Comparison of ENCODE assay signal across 44 cellular contexts in the genomic region with DNA sequence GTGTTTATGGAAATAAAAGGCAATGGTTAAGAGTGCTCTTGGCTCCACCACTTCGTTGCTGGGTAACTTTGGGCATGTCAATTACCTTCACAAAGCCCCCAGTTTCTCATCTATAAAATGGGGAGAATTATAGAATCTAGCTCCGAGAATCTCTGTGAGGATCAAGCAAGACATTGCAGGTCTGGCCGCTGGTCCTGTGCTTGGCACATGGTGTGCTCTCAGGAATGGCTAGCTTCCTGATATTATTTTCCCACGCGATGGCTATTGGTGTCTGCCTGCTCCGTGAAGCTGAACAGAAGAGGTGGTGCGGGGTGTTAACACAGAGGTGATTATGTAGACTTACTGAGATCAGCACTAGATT. TPM values are rescaled to one million over a fixed set of nuclear protein-coding genes. Genes with fewer than 3 reads are reported as not detected.
"Had no signal": no experiment of that assay in that cellular context is flagged by ENCODE, and none has a peak within 500 bp of the region (broad histone marks: within the 10 kb centered on the region; RNA-seq: fewer than 3 reads in every experiment).

No MANE protein-coding gene starts in this region.

- H3K4me1 ChIP-seq: adrenal gland, ascending aorta, body of pancreas, breast epithelium had no signal

- H3K27ac Mint-ChIP-seq: activated naive CD4-positive, alpha-beta T cell treated with anti-CD3 and anti-CD28 coated beads for 36 hours; activated naive CD4-positive, alpha-beta T cell treated with anti-CD3 and anti-CD28 coated beads, Interleukin-2, amount 10 ng/mL, durations not matched to agents 7 days and 5 days; activated naive CD4-positive, alpha-beta T cell treated with anti-CD3 and anti-CD28 coated beads, Interleukin-2, amount 50 U/mL, for 24 hours; activated naive CD4-positive, alpha-beta T cell treated with anti-CD3 and anti-CD28 coated beads, Interleukin-2, amount 50 U/mL, for 72 hours; activated naive CD8-positive, alpha-beta T cell; activated naive CD8-positive, alpha-beta T cell treated with anti-CD3 and anti-CD28 coated beads for 36 hours; activated naive CD8-positive, alpha-beta T cell treated with anti-CD3 and anti-CD28 coated beads, Interleukin-2, amount 10 ng/mL, durations not matched to agents 7 days and 5 days; activated naive CD8-positive, alpha-beta T cell treated with anti-CD3 and anti-CD28 coated beads, Interleukin-2, amount 50 U/mL, for 24 hours; activated T-cell treated with anti-CD3 and anti-CD28 coated beads, Interleukin-2, amount 50 U/mL, for 24 hours; activated T-cell treated with anti-CD3 and anti-CD28 coated beads, Interleukin-2, amount 50 U/mL, for 72 hours; activated T-helper 1 cell treated with anti-CD3 and anti-CD28 coated beads, Interleukin-12 subunit alpha, Interleukin-12 subunit beta, Interleukin-2, Interleukin-4 antibody, amounts not matched to agents 30 ng/mL and 10 ng/mL and 1 ng/mL, durations not matched to agents 14 hours and 24 hours and 36 hours; activated T-helper 17 cell treated with anti-CD3 and anti-CD28 coated beads, Interleukin-2, amount 50 U/mL, for 72 hours; activated T-helper 2 cell treated with anti-CD3 and anti-CD28 coated beads, Interferon-gamma antibody, Interleukin-2, Interleukin-4, amounts not matched to agents 10 μg/mL and 5 μg/mL and 100 μg/mL, durations not matched to agents 14 hours and 24 hours and 36 hours; brain had no signal

- H3K36me3 ChIP-seq: adrenal gland, ascending aorta, brain microvascular endothelial cell, breast epithelium, cardiac muscle cell had no signal

- DNase-seq: activated effector memory CD4-positive, alpha-beta T cell treated with anti-CD3 and anti-CD28 coated beads, Interleukin-2, amount 50 U/mL, for 16 hours; activated effector memory CD4-positive, alpha-beta T cell treated with Interleukin-2 at 50 U/mL for 16 hours; activated gamma-delta T cell; activated gamma-delta T cell treated with Interleukin-2 at 50 U/mL for 16 hours; activated naive CD4-positive, alpha-beta T cell; activated naive CD4-positive, alpha-beta T cell treated with anti-CD3 and anti-CD28 coated beads for 36 hours; activated naive CD4-positive, alpha-beta T cell treated with anti-CD3 and anti-CD28 coated beads, Interleukin-2, amount 10 ng/mL, durations not matched to agents 7 days and 5 days; activated naive CD4-positive, alpha-beta T cell treated with anti-CD3 and anti-CD28 coated beads, Interleukin-2, amount 50 U/mL, for 16 hours; activated naive CD4-positive, alpha-beta T cell treated with Interleukin-2 at 50 U/mL for 16 hours; activated naive CD8-positive, alpha-beta T cell treated with anti-CD3 and anti-CD28 coated beads for 36 hours; activated naive CD8-positive, alpha-beta T cell treated with anti-CD3 and anti-CD28 coated beads, Interleukin-2, amount 10 ng/mL, durations not matched to agents 7 days and 5 days; activated naive CD8-positive, alpha-beta T cell treated with anti-CD3 and anti-CD28 coated beads, Interleukin-2, amount 50 U/mL, for 24 hours; activated T-cell treated with anti-CD3 and anti-CD28 coated beads, Interleukin-2, amount 50 U/mL, for 1 hour; activated T-cell treated with anti-CD3 and anti-CD28 coated beads, Interleukin-2, amount 50 U/mL, for 24 hours; activated T-cell treated with anti-CD3 and anti-CD28 coated beads, Interleukin-2, amount 50 U/mL, for 4 hours; activated T-cell treated with anti-CD3 and anti-CD28 coated beads, Interleukin-2, amount 50 U/mL, for 48 hours; activated T-cell treated with anti-CD3 and anti-CD28 coated beads, Interleukin-2, amount 50 U/mL, for 72 hours; adrenal gland; amniotic stem cell; amygdala; anterior cingulate cortex; aorta; body of pancreas; brain microvascular endothelial cell; caudate nucleus; central memory CD4-positive, alpha-beta T cell; cerebellar nuclear complex had no signal

- H3K9me3 ChIP-seq: adrenal gland, ascending aorta, body of pancreas, breast epithelium had no signal

- H3K4me3 ChIP-seq: adrenal gland, ascending aorta, body of pancreas, breast epithelium, cardiac muscle cell had no signal

- H3K27ac ChIP-seq: adrenal gland, ascending aorta, body of pancreas, brain microvascular endothelial cell, breast epithelium, cardiac muscle cell had no signal

- H3K27me3 ChIP-seq: adrenal gland, ascending aorta, body of pancreas, brain microvascular endothelial cell, breast epithelium, cardiac muscle cell had no signal

- ATAC-seq: activated naive CD4-positive, alpha-beta T cell treated with anti-CD3 and anti-CD28 coated beads, Interleukin-2, amount 50 U/mL, for 72 hours; activated naive CD8-positive, alpha-beta T cell treated with anti-CD3 and anti-CD28 coated beads, Interleukin-2, amount 50 U/mL, for 24 hours; activated T-cell treated with anti-CD3 and anti-CD28 coated beads, Interleukin-2, amount 50 U/mL, for 4 hours; activated T-cell treated with anti-CD3 and anti-CD28 coated beads, Interleukin-2, amount 50 U/mL, for 72 hours; activated T-helper 17 cell treated with anti-CD3 and anti-CD28 coated beads, Interleukin-2, amount 50 U/mL, for 72 hours; body of pancreas had no signal

- H3K27me3 Mint-ChIP-seq: activated naive CD4-positive, alpha-beta T cell treated with anti-CD3 and anti-CD28 coated beads, Interleukin-2, amount 50 U/mL, for 24 hours; activated naive CD8-positive, alpha-beta T cell; activated naive CD8-positive, alpha-beta T cell treated with anti-CD3 and anti-CD28 coated beads for 36 hours; activated naive CD8-positive, alpha-beta T cell treated with anti-CD3 and anti-CD28 coated beads, Interleukin-2, amount 50 U/mL, for 24 hours; activated T-cell treated with anti-CD3 and anti-CD28 coated beads, Interleukin-2, amount 50 U/mL, for 24 hours; brain had no signal

- FAIRE-seq: astrocyte, bronchial epithelial cell had no signal

- H3K36me3 Mint-ChIP-seq: activated naive CD4-positive, alpha-beta T cell treated with anti-CD3 and anti-CD28 coated beads, Interleukin-2, amount 10 ng/mL, durations not matched to agents 7 days and 5 days; activated naive CD4-positive, alpha-beta T cell treated with anti-CD3 and anti-CD28 coated beads, Interleukin-2, amount 50 U/mL, for 24 hours; activated naive CD4-positive, alpha-beta T cell treated with anti-CD3 and anti-CD28 coated beads, Interleukin-2, amount 50 U/mL, for 72 hours; activated naive CD8-positive, alpha-beta T cell; activated naive CD8-positive, alpha-beta T cell treated with anti-CD3 and anti-CD28 coated beads for 36 hours; activated naive CD8-positive, alpha-beta T cell treated with anti-CD3 and anti-CD28 coated beads, Interleukin-2, amount 10 ng/mL, durations not matched to agents 7 days and 5 days; brain had no signal

- H3K4me3 Mint-ChIP-seq: activated naive CD4-positive, alpha-beta T cell treated with anti-CD3 and anti-CD28 coated beads for 36 hours; activated naive CD4-positive, alpha-beta T cell treated with anti-CD3 and anti-CD28 coated beads, Interleukin-2, amount 10 ng/mL, durations not matched to agents 7 days and 5 days; activated naive CD4-positive, alpha-beta T cell treated with anti-CD3 and anti-CD28 coated beads, Interleukin-2, amount 50 U/mL, for 24 hours; activated naive CD8-positive, alpha-beta T cell; activated naive CD8-positive, alpha-beta T cell treated with anti-CD3 and anti-CD28 coated beads for 36 hours; activated naive CD8-positive, alpha-beta T cell treated with anti-CD3 and anti-CD28 coated beads, Interleukin-2, amount 10 ng/mL, durations not matched to agents 7 days and 5 days; activated naive CD8-positive, alpha-beta T cell treated with anti-CD3 and anti-CD28 coated beads, Interleukin-2, amount 50 U/mL, for 24 hours; activated T-cell treated with anti-CD3 and anti-CD28 coated beads, Interleukin-2, amount 50 U/mL, for 24 hours; activated T-cell treated with anti-CD3 and anti-CD28 coated beads, Interleukin-2, amount 50 U/mL, for 4 hours; activated T-cell treated with anti-CD3 and anti-CD28 coated beads, Interleukin-2, amount 50 U/mL, for 72 hours; activated T-helper 1 cell treated with anti-CD3 and anti-CD28 coated beads, Interleukin-12 subunit alpha, Interleukin-12 subunit beta, Interleukin-2, Interleukin-4 antibody, amounts not matched to agents 30 ng/mL and 10 ng/mL and 1 ng/mL, durations not matched to agents 14 hours and 24 hours and 36 hours; activated T-helper 17 cell treated with anti-CD3 and anti-CD28 coated beads, Interleukin-2, amount 50 U/mL, for 72 hours; brain; central memory CD8-positive, alpha-beta T cell had no signal

- H3K9me3 Mint-ChIP-seq: activated naive CD4-positive, alpha-beta T cell treated with anti-CD3 and anti-CD28 coated beads for 36 hours; activated naive CD4-positive, alpha-beta T cell treated with anti-CD3 and anti-CD28 coated beads, Interleukin-2, amount 10 ng/mL, durations not matched to agents 7 days and 5 days; activated naive CD4-positive, alpha-beta T cell treated with anti-CD3 and anti-CD28 coated beads, Interleukin-2, amount 50 U/mL, for 24 hours; activated naive CD4-positive, alpha-beta T cell treated with anti-CD3 and anti-CD28 coated beads, Interleukin-2, amount 50 U/mL, for 72 hours; activated naive CD8-positive, alpha-beta T cell treated with anti-CD3 and anti-CD28 coated beads for 36 hours; activated naive CD8-positive, alpha-beta T cell treated with anti-CD3 and anti-CD28 coated beads, Interleukin-2, amount 10 ng/mL, durations not matched to agents 7 days and 5 days; activated naive CD8-positive, alpha-beta T cell treated with anti-CD3 and anti-CD28 coated beads, Interleukin-2, amount 50 U/mL, for 24 hours; activated T-cell treated with anti-CD3 and anti-CD28 coated beads, Interleukin-2, amount 50 U/mL, for 24 hours; activated T-cell treated with anti-CD3 and anti-CD28 coated beads, Interleukin-2, amount 50 U/mL, for 4 hours; activated T-cell treated with anti-CD3 and anti-CD28 coated beads, Interleukin-2, amount 50 U/mL, for 72 hours; activated T-helper 1 cell treated with anti-CD3 and anti-CD28 coated beads, Interleukin-12 subunit alpha, Interleukin-12 subunit beta, Interleukin-2, Interleukin-4 antibody, amounts not matched to agents 30 ng/mL and 10 ng/mL and 1 ng/mL, durations not matched to agents 14 hours and 24 hours and 36 hours; activated T-helper 17 cell treated with anti-CD3 and anti-CD28 coated beads, Interleukin-2, amount 50 U/mL, for 72 hours; activated T-helper 2 cell treated with anti-CD3 and anti-CD28 coated beads, Interferon-gamma antibody, Interleukin-2, Interleukin-4, amounts not matched to agents 10 μg/mL and 5 μg/mL and 100 μg/mL, durations not matched to agents 14 hours and 24 hours and 36 hours; brain; central memory CD8-positive, alpha-beta T cell had no signal

- H3K4me1 Mint-ChIP-seq: activated naive CD4-positive, alpha-beta T cell treated with anti-CD3 and anti-CD28 coated beads, Interleukin-2, amount 10 ng/mL, durations not matched to agents 7 days and 5 days; activated naive CD4-positive, alpha-beta T cell treated with anti-CD3 and anti-CD28 coated beads, Interleukin-2, amount 50 U/mL, for 24 hours; activated naive CD8-positive, alpha-beta T cell treated with anti-CD3 and anti-CD28 coated beads for 36 hours; activated naive CD8-positive, alpha-beta T cell treated with anti-CD3 and anti-CD28 coated beads, Interleukin-2, amount 10 ng/mL, durations not matched to agents 7 days and 5 days; activated naive CD8-positive, alpha-beta T cell treated with anti-CD3 and anti-CD28 coated beads, Interleukin-2, amount 50 U/mL, for 24 hours; activated T-helper 17 cell treated with anti-CD3 and anti-CD28 coated beads, Interleukin-2, amount 50 U/mL, for 72 hours; central memory CD8-positive, alpha-beta T cell had no signal

RNA-seq across cellular contexts. Expression of a gene that starts 57.0 kb away (rescaled TPM):
- total RNA-seq: activated naive CD4-positive, alpha-beta T cell treated with anti-CD3 and anti-CD28 coated beads for 36 hours; activated naive CD4-positive, alpha-beta T cell treated with anti-CD3 and anti-CD28 coated beads, Interleukin-2, amount 50 U/mL, for 72 hours; activated naive CD8-positive, alpha-beta T cell treated with anti-CD3 and anti-CD28 coated beads for 36 hours; activated naive CD8-positive, alpha-beta T cell treated with anti-CD3 and anti-CD28 coated beads, Interleukin-2, amount 10 ng/mL, durations not matched to agents 7 days and 5 days; activated T-cell treated with anti-CD3 and anti-CD28 coated beads, Interleukin-2, amount 50 U/mL, for 4 hours; activated T-cell treated with anti-CD3 and anti-CD28 coated beads, Interleukin-2, amount 50 U/mL, for 72 hours; activated T-helper 1 cell treated with anti-CD3 and anti-CD28 coated beads, Interleukin-12 subunit alpha, Interleukin-12 subunit beta, Interleukin-2, Interleukin-4 antibody, amounts not matched to agents 30 ng/mL and 10 ng/mL and 1 ng/mL, durations not matched to agents 14 hours and 24 hours and 36 hours; activated T-helper 17 cell treated with anti-CD3 and anti-CD28 coated beads, Interleukin-2, amount 50 U/mL, for 72 hours; activated T-helper 2 cell treated with anti-CD3 and anti-CD28 coated beads, Interferon-gamma antibody, Interleukin-2, Interleukin-4, amounts not matched to agents 10 μg/mL and 5 μg/mL and 100 μg/mL, durations not matched to agents 14 hours and 24 hours and 36 hours; adrenal gland; aorta; ascending aorta; body of pancreas; breast epithelium; bronchial epithelial cell; cardiac muscle cell; cardiac septum; cerebellum; chondrocyte had no signal
- polyA plus RNA-seq: adipose tissue, aorta, cardiac muscle cell had no signal
